ENCODE assay signal across 8 cellular contexts in genomic region chr17:752620-753219, GRCh38. TPM values are rescaled to one million over a fixed set of nuclear protein-coding genes. Genes with fewer than 3 reads are reported as not detected.
DNase-seq lines count a peak whose midpoint lies in the region; ATAC-seq, FAIRE-seq and TF ChIP-seq lines count a peak whose summit lies in the region.

No MANE protein-coding gene starts in this region.

- peaks cover 3 to 35% of the 10 kb centered on the region in 2 experiments; a peak in 3 of 4 replicates for H3K79me2 ChIP-seq in H1 (ENCODE audit: control insufficient read depth in 1 of 2, insufficient read depth in 2 of 2, low read length in 2 of 2)
- H3K79me2 ChIP-seq in mesendoderm (ENCODE audit: control insufficient read depth, insufficient read depth, low read length), result peaks cover 28% of the 10 kb centered on the region

- no peak overlapping the region for H2BK20ac ChIP-seq in H1 (ENCODE audit: low read length)

- peak overlapping the region; percentile 13; the same call in 1 of the 2 replicates for H2BK12ac ChIP-seq in H1 (ENCODE audit: low read depth, low read length)

- peak overlapping the region; percentile 20 for H3K18ac ChIP-seq in H1 (ENCODE audit: extremely low read depth, low read length)
- H3K18ac ChIP-seq in mesendoderm (ENCODE audit: low read length), result peak overlapping the region; percentile 73

- CTCF ChIA-PET in H1 (lab: Charles Lee; ENCODE audit: partially characterized antibody), result interaction anchor here (1.2 to 1.5 kb wide), 5 partner anchors 20 to 244 kb away, joined by 3 to 5 read pairs (median 3); partner anchors contain the start of genes NXN and TIMM22

- H4K20me1 ChIP-seq in H1 (replicated peaks in 1 of 2; ENCODE audit: control insufficient read depth in 1 of 2, insufficient read depth in 2 of 2, low read length in 2 of 2), result peaks cover 0 to 7% of the 10 kb centered on the region in 2 experiments

- peaks cover 13% of the 10 kb centered on the region for H3K79me1 ChIP-seq in H1 (ENCODE audit: low read depth, low read length)
- peaks cover 12% of the 10 kb centered on the region for H3K79me1 ChIP-seq in mesendoderm (ENCODE audit: low read length)

- H3K23me2 ChIP-seq in H1 (ENCODE audit: low read depth, low read length), result peaks cover 11% of the 10 kb centered on the region

- DNase-seq in DMS79 (lab: John Stamatoyannopoulos, UW) (peak; percentile 50), SJCRH30 (peak; percentile 43 to 50), H1 (ENCODE audit: low read depth in 1 of 2, low spot score in 2 of 2) (no peak), mesendoderm (peak; percentile 56), tibial artery (peak; percentile 83 to 92), NCI-H226 (no peak), DMS153 (lab: John Stamatoyannopoulos, UW) (no peak)

- peak overlapping the region; percentile 93 for H4K8ac ChIP-seq in H1 (ENCODE audit: extremely low read depth, insufficient read depth, low read length)
- peak overlapping the region; percentile 58 for H4K8ac ChIP-seq in mesendoderm (ENCODE audit: low read depth, low read length)

- 55% methylated on average over 37 of the region's 43 CpGs; no CpG with 5 or more reads in 1 of the 2 experiments for WGBS in H1 (ENCODE audit: extremely low coverage in 1 of 2, insufficient coverage in 1 of 2, insufficient read length in 1 of 2, insufficient replicate concordance in 2 of 2, low coverage in 1 of 2, low lambda C conversion rate in 2 of 2, missing lambda C conversion rate in 1 of 2), 2 experiments
- no CpG with 5 or more reads among the region's 43 CpGs for WGBS in mesendoderm (ENCODE audit: extremely low coverage, insufficient coverage, low lambda C conversion rate)

- H2AFZ ChIP-seq in H1 (ENCODE audit: low read length), result peak overlapping the region; percentile 13

- H2BK15ac ChIP-seq in H1 (ENCODE audit: low read length) (no peak overlapping the region), mesendoderm (replicated peaks; ENCODE audit: low read depth) (no peak overlapping the region)

- no peak overlapping the region for H3K23ac ChIP-seq in H1 (ENCODE audit: insufficient read length)
- H3K23ac ChIP-seq in mesendoderm (ENCODE audit: low read length), result no peak overlapping the region

- H2BK120ac ChIP-seq in H1 (replicated peaks; ENCODE audit: low read depth, low read length) (no peak overlapping the region), mesendoderm (ENCODE audit: low read depth, low read length) (no peak overlapping the region)

- H2BK5ac ChIP-seq in H1 (ENCODE audit: low read depth, low read length), result peak overlapping the region; percentile 1; the same call in 1 of the 2 replicates
- H2BK5ac ChIP-seq in mesendoderm (ENCODE audit: low read length), result peak overlapping the region; percentile 13

- POLR2A ChIA-PET in H1 (lab: Charles Lee; ENCODE audit: partially characterized antibody), result interaction anchor here (0.7 to 5.1 kb wide), 7 partner anchors 15 to 244 kb away, joined by 3 to 44 read pairs (median 3); partner anchors contain the start of genes GLOD4, MRM3 and TIMM22

- H3K9ac ChIP-seq in H1 (replicated peaks in 1 of 4; ENCODE audit: extremely low read depth in 1 of 4, low read depth in 3 of 4, low read length in 3 of 4) (peak overlapping the region; percentile 23 to 62 (median 58); a peak in 6 of 7 replicates), mesendoderm (ENCODE audit: low read length) (peak overlapping the region; percentile 74)

- peak overlapping the region; percentile 20 for H4K91ac ChIP-seq in H1 (replicated peaks; ENCODE audit: insufficient read length, low read length)

- TF ChIP-seq CTCF in H1 (IDR thresholded peaks at IDR 0.05; ENCODE audit: control extremely low read depth in 1 of 3, insufficient read depth in 1 of 3, low read depth in 1 of 3, low read length in 3 of 3) (no peak), tibial artery (IDR thresholded peaks at IDR 0.05) (no peak)

- TF ChIP-seq EP300 in H1 (IDR thresholded peaks at IDR 0.05; ENCODE audit: borderline replicate concordance in 1 of 2, low read depth in 2 of 2, low read length in 2 of 2), result no peak

- H3K36me3 ChIP-seq in SJCRH30, result peaks cover 10% of the 10 kb centered on the region
- H3K36me3 ChIP-seq in H1 (ENCODE audit: control insufficient read depth in 2 of 4, insufficient read depth in 4 of 4, low read length in 3 of 4), result peaks cover 0 to 21% (median 13%) of the 10 kb centered on the region in 4 experiments; a peak in 6 of 8 replicates
- H3K36me3 ChIP-seq in mesendoderm (ENCODE audit: control insufficient read depth, insufficient read depth, low read length), result peaks cover 1% of the 10 kb centered on the region
- H3K36me3 ChIP-seq in tibial artery, result peaks cover under 1 to 22% (median 9%) of the 10 kb centered on the region in 3 donors

- no peak for TF ChIP-seq POLR2A in H1 (IDR thresholded peaks at IDR 0.05; ENCODE audit: control extremely low read depth in 1 of 2, low read depth in 2 of 2, low read length in 2 of 2)

- H3K27me3 ChIP-seq in SJCRH30, result no peaks in the 10 kb centered on the region
- no peaks in the 10 kb centered on the region for H3K27me3 ChIP-seq in H1 (replicated peaks in 1 of 4; ENCODE audit: control insufficient read depth in 3 of 4, extremely low read depth in 1 of 4, insufficient read depth in 3 of 4, low read length in 3 of 4)
- H3K27me3 ChIP-seq in mesendoderm (ENCODE audit: insufficient read depth, low read length, poor library complexity), result no peaks in the 10 kb centered on the region
- no peaks in the 10 kb centered on the region for H3K27me3 ChIP-seq in tibial artery

- H3K4me2 ChIP-seq in H1 (ENCODE audit: insufficient read depth in 1 of 2, low read depth in 2 of 2, low read length in 2 of 2), result peak overlapping the region; percentile 84 to 96
- H3K4me2 ChIP-seq in mesendoderm (ENCODE audit: low read length), result peak overlapping the region; percentile 43

- H3K4me1 ChIP-seq in SJCRH30 (no peaks in the 10 kb centered on the region), H1 (replicated peaks in 1 of 4; ENCODE audit: control insufficient read depth in 3 of 4, insufficient read depth in 4 of 4, low read length in 3 of 4) (peaks cover 2 to 11% (median 7%) of the 10 kb centered on the region in 4 experiments; a peak in 6 of 7 replicates), mesendoderm (ENCODE audit: control insufficient read depth, low read depth, low read length) (peaks cover 2% of the 10 kb centered on the region), tibial artery (peaks cover 0 to 28% (median 21%) of the 10 kb centered on the region in 4 donors)

- no peak overlapping the region for H3K14ac ChIP-seq in H1 (ENCODE audit: insufficient read length)

- H3K4me3 ChIP-seq in SJCRH30, result peak overlapping the region; percentile 85
- H3K4me3 ChIP-seq in H1 (ENCODE audit: extremely low read depth in 1 of 4, insufficient read depth in 2 of 4, low read depth in 3 of 4, low read length in 4 of 4), result peak overlapping the region; percentile 35 to 88 (median 59)
- H3K4me3 ChIP-seq in mesendoderm (ENCODE audit: low read length), result no peak overlapping the region
- H3K4me3 ChIP-seq in tibial artery, result peak overlapping the region; percentile 74 to 79

- peak; percentile 5 for ATAC-seq in HG02759 (IDR thresholded peaks at IDR 0.05; ENCODE audit: unreplicated experiment)

- peak overlapping the region; percentile 27 for H3K56ac ChIP-seq in H1 (replicated peaks; ENCODE audit: insufficient read length, low read depth, low read length)
- peak overlapping the region; percentile 95 for H3K56ac ChIP-seq in mesendoderm (ENCODE audit: low read length)

- intact Hi-C loops in tibial artery (cut with DNase I; ENCODE audit: low total_unique reads), result no loop called here

- FAIRE-seq in H1 (lab: Jason Lieb, UNC), result no peak

- H2AK5ac ChIP-seq in H1 (ENCODE audit: low read depth, low read length) (no peak overlapping the region), mesendoderm (ENCODE audit: low read length) (no peak overlapping the region)

- TF ChIP-seq RAD21 in H1 (IDR thresholded peaks at IDR 0.05 in 1 of 2, conservative IDR thresholded peaks at IDR 0.05 in 1 of 2; ENCODE audit: low read depth in 2 of 2, low read length in 2 of 2), result no peak

- H3K27ac ChIP-seq in SJCRH30 (peak overlapping the region; percentile 66), H1 (ENCODE audit: low read depth, low read length) (peak overlapping the region; percentile 27; the same call in 1 of the 2 replicates), mesendoderm (ENCODE audit: low read depth, low read length) (no peak overlapping the region), tibial artery (peak overlapping the region; percentile 84 to 87)

- H3K9me3 ChIP-seq in SJCRH30 (replicated peaks) (no peaks in the 10 kb centered on the region), H1 (ENCODE audit: insufficient read depth in 2 of 2, low read depth in 1 of 2, low read length in 1 of 2) (peaks cover 4 to 7% of the 10 kb centered on the region in 2 experiments; a peak in 2 of 4 replicates), tibial artery (no peaks in the 10 kb centered on the region)

- H4K5ac ChIP-seq in H1 (ENCODE audit: insufficient read length, low read depth, low read length) (peak overlapping the region; percentile 3), mesendoderm (ENCODE audit: low read length) (no peak overlapping the region)

- H3K4ac ChIP-seq in H1 (replicated peaks; ENCODE audit: insufficient read length, low read depth, low read length) (no peak overlapping the region), mesendoderm (ENCODE audit: low read depth, low read length) (peak overlapping the region; percentile 75)

RNA-seq across cellular contexts. Expression of gene GEMIN4, which starts 0.7 kb away (rescaled TPM):
- total RNA-seq in SJCRH30 (2014; rRNA removed; shearing (Covaris generic)), result 19.7 and 20.3 TPM in 2 replicates
- total RNA-seq in H1 (2021; fragmentation: NEBNext Ultra II Directional; extraction: Animal tissue kit (Norgen Biotek cat#: 25700)), result 51.9 and 55.9 TPM in 2 replicates
- 32.1 and 57.6 TPM in 2 replicates for polyA plus RNA-seq in H1 (2011; rRNA removed)
- 30.3 TPM for polyA plus RNA-seq in H1 (2011; cell fraction: cytosol; rRNA removed)
- 65.0 TPM for polyA plus RNA-seq in H1 (2011; cell fraction: nucleus; rRNA removed)
- 29.7 to 37.7 TPM (median 36.6 TPM) in 4 replicates for polyA plus RNA-seq in H1 (2012, experiment 1 of 2)
- 42.0 TPM for polyA plus RNA-seq in H1 (2012, experiment 2 of 2)
- 25.0 TPM for polyA plus RNA-seq in H1 (2013, experiment 1 of 2)
- 22.9 TPM for polyA plus RNA-seq in H1 (2013, experiment 2 of 2)
- 57.7 and 63.3 TPM in 2 replicates for polyA minus RNA-seq in H1 (2011; rRNA and poly(A)+ RNA removed)
- 21.7 TPM for polyA minus RNA-seq in H1 (2011; cell fraction: cytosol; rRNA and poly(A)+ RNA removed)
- polyA minus RNA-seq in H1 (2011; cell fraction: nucleus; rRNA and poly(A)+ RNA removed), result 31.7 TPM
- polyA plus RNA-seq in mesendoderm (2013, experiment 1 of 2), result 34.4 TPM
- 31.4 TPM for polyA plus RNA-seq in mesendoderm (2013, experiment 2 of 2)

RNA-seq across cellular contexts. Expression of gene TLCD3A, which starts 20.3 kb away (rescaled TPM):
- total RNA-seq in SJCRH30 (2014; rRNA removed; shearing (Covaris generic)), result 11.0 and 12.3 TPM in 2 replicates
- 23.8 and 26.1 TPM in 2 replicates for total RNA-seq in H1 (2021; fragmentation: NEBNext Ultra II Directional; extraction: Animal tissue kit (Norgen Biotek cat#: 25700))
- 42.4 and 48.8 TPM in 2 replicates for polyA plus RNA-seq in H1 (2011; rRNA removed)
- polyA plus RNA-seq in H1 (2011; cell fraction: cytosol; rRNA removed), result 34.0 TPM
- polyA plus RNA-seq in H1 (2011; cell fraction: nucleus; rRNA removed), result 33.8 TPM
- 19.9 to 30.4 TPM (median 26.5 TPM) in 4 replicates for polyA plus RNA-seq in H1 (2012, experiment 1 of 2)
- 20.9 TPM for polyA plus RNA-seq in H1 (2012, experiment 2 of 2)
- 27.1 TPM for polyA plus RNA-seq in H1 (2013, experiment 1 of 2)
- polyA plus RNA-seq in H1 (2013, experiment 2 of 2), result 28.5 TPM
- polyA minus RNA-seq in H1 (2011; rRNA and poly(A)+ RNA removed), result 53.3 and 64.9 TPM in 2 replicates
- polyA minus RNA-seq in H1 (2011; cell fraction: cytosol; rRNA and poly(A)+ RNA removed), result 14.7 TPM
- 31.5 TPM for polyA minus RNA-seq in H1 (2011; cell fraction: nucleus; rRNA and poly(A)+ RNA removed)
- 17.5 TPM for polyA plus RNA-seq in mesendoderm (2013, experiment 1 of 2)
- polyA plus RNA-seq in mesendoderm (2013, experiment 2 of 2), result 19.4 TPM

RNA-seq across cellular contexts. Expression of gene GLOD4, which starts 29.4 kb away (rescaled TPM):
- total RNA-seq in SJCRH30 (2014; rRNA removed; shearing (Covaris generic)), result 34.6 and 45.0 TPM in 2 replicates
- total RNA-seq in H1 (2021; fragmentation: NEBNext Ultra II Directional; extraction: Animal tissue kit (Norgen Biotek cat#: 25700)), result 81.3 and 85.3 TPM in 2 replicates
- 24.5 and 36.8 TPM in 2 replicates for polyA plus RNA-seq in H1 (2011; rRNA removed)
- 55.4 TPM for polyA plus RNA-seq in H1 (2011; cell fraction: cytosol; rRNA removed)
- 12.7 TPM for polyA plus RNA-seq in H1 (2011; cell fraction: nucleus; rRNA removed)
- polyA plus RNA-seq in H1 (2012, experiment 1 of 2), result 87.7 to 101 TPM (median 89.9 TPM) in 4 replicates
- 44.3 TPM for polyA plus RNA-seq in H1 (2012, experiment 2 of 2)
- 38.2 TPM for polyA plus RNA-seq in H1 (2013, experiment 1 of 2)
- polyA plus RNA-seq in H1 (2013, experiment 2 of 2), result 38.0 TPM
- 23.8 and 24.3 TPM in 2 replicates for polyA minus RNA-seq in H1 (2011; rRNA and poly(A)+ RNA removed)
- 19.1 TPM for polyA minus RNA-seq in H1 (2011; cell fraction: cytosol; rRNA and poly(A)+ RNA removed)
- 15.5 TPM for polyA minus RNA-seq in H1 (2011; cell fraction: nucleus; rRNA and poly(A)+ RNA removed)
- polyA plus RNA-seq in mesendoderm (2013, experiment 1 of 2), result 46.4 TPM
- 48.7 TPM for polyA plus RNA-seq in mesendoderm (2013, experiment 2 of 2)

RNA-seq across cellular contexts. Expression of gene MRM3, which starts 29.4 kb away (rescaled TPM):
- 12.4 and 16.0 TPM in 2 replicates for total RNA-seq in SJCRH30 (2014; rRNA removed; shearing (Covaris generic))
- total RNA-seq in H1 (2021; fragmentation: NEBNext Ultra II Directional; extraction: Animal tissue kit (Norgen Biotek cat#: 25700)), result 20.8 and 22.3 TPM in 2 replicates
- 10.1 and 10.7 TPM in 2 replicates for polyA plus RNA-seq in H1 (2011; rRNA removed)
- polyA plus RNA-seq in H1 (2011; cell fraction: cytosol; rRNA removed), result 19.0 TPM
- polyA plus RNA-seq in H1 (2011; cell fraction: nucleus; rRNA removed), result 10.9 TPM
- 15.8 to 20.2 TPM (median 16.4 TPM) in 4 replicates for polyA plus RNA-seq in H1 (2012, experiment 1 of 2)
- 14.2 TPM for polyA plus RNA-seq in H1 (2012, experiment 2 of 2)
- polyA plus RNA-seq in H1 (2013, experiment 1 of 2), result 12.4 TPM
- 12.6 TPM for polyA plus RNA-seq in H1 (2013, experiment 2 of 2)
- polyA minus RNA-seq in H1 (2011; rRNA and poly(A)+ RNA removed), result 11.5 and 14.0 TPM in 2 replicates
- polyA minus RNA-seq in H1 (2011; cell fraction: cytosol; rRNA and poly(A)+ RNA removed), result 14.1 TPM
- 35.0 TPM for polyA minus RNA-seq in H1 (2011; cell fraction: nucleus; rRNA and poly(A)+ RNA removed)
- 12.1 TPM for polyA plus RNA-seq in mesendoderm (2013, experiment 1 of 2)
- 12.7 TPM for polyA plus RNA-seq in mesendoderm (2013, experiment 2 of 2)

RNA-seq across cellular contexts. Expression of gene VPS53, which starts 38.1 kb away (rescaled TPM):
- total RNA-seq in SJCRH30 (2014; rRNA removed; shearing (Covaris generic)), result 10.4 and 13.2 TPM in 2 replicates
- total RNA-seq in H1 (2021; fragmentation: NEBNext Ultra II Directional; extraction: Animal tissue kit (Norgen Biotek cat#: 25700)), result 52.7 and 53.9 TPM in 2 replicates
- polyA plus RNA-seq in H1 (2011; rRNA removed), result 12.3 and 13.0 TPM in 2 replicates
- 10.4 TPM for polyA plus RNA-seq in H1 (2011; cell fraction: cytosol; rRNA removed)
- 31.2 TPM for polyA plus RNA-seq in H1 (2011; cell fraction: nucleus; rRNA removed)
- 22.8 to 32.1 TPM (median 25.7 TPM) in 4 replicates for polyA plus RNA-seq in H1 (2012, experiment 1 of 2)
- polyA plus RNA-seq in H1 (2012, experiment 2 of 2), result 4.9 TPM
- polyA plus RNA-seq in H1 (2013, experiment 1 of 2), result 14.4 TPM
- polyA plus RNA-seq in H1 (2013, experiment 2 of 2), result 11.9 TPM
- polyA minus RNA-seq in H1 (2011; rRNA and poly(A)+ RNA removed), result 71.5 and 93.4 TPM in 2 replicates
- polyA minus RNA-seq in H1 (2011; cell fraction: cytosol; rRNA and poly(A)+ RNA removed), result 34.5 TPM
- polyA minus RNA-seq in H1 (2011; cell fraction: nucleus; rRNA and poly(A)+ RNA removed), result 34.7 TPM
- polyA plus RNA-seq in mesendoderm (2013, experiment 1 of 2), result 13.0 TPM
- polyA plus RNA-seq in mesendoderm (2013, experiment 2 of 2), result 14.6 TPM

Comparison
In these comparisons a context has a peak if more than half of its experiments do, and no peak if none do; other contexts are left out.
1. DNase-seq: peak in DMS79 (single experiment), SJCRH30 (2 of 2), mesendoderm (single experiment) and tibial artery (2 of 2); none in H1 (0 of 2), NCI-H226 (single experiment) and DMS153 (single experiment).